Comparison of ENCODE assay signal across 8 cellular contexts in genomic region chr16:67943619-67944503, GRCh38. TPM values are rescaled to one million over a fixed set of nuclear protein-coding genes. Genes with fewer than 3 reads are reported as not detected.
DNase-seq lines count a peak whose midpoint lies in the region; ATAC-seq and TF ChIP-seq lines count a peak whose summit lies in the region.

TSS of gene LCAT (minus strand) at chr16:67944120. CDS start at chr16:67944101, 19 bp downstream.

- H3K27me3 ChIP-seq in IMR-90 (ENCODE audit: control insufficient read depth, insufficient read depth, low read length) (no peaks in the 10 kb centered on the region), gastrocnemius medialis (no peaks in the 10 kb centered on the region)

- H4K20me1 ChIP-seq in IMR-90 (ENCODE audit: insufficient read depth, low read length): peaks cover 67% of the 10 kb centered on the region

- H3K23ac ChIP-seq in IMR-90 (ENCODE audit: low read depth, low read length): no peak within 1 kb of the TSS

- 79% methylated on average over 7 of the region's 23 CpGs; no CpG with 5 or more reads in 1 of the 2 experiments for WGBS in IMR-90 (ENCODE audit: extremely low coverage in 2 of 2, insufficient read length in 1 of 2), 2 experiments

- dilution Hi-C loops in IMR-90 (cut with HindIII; ENCODE audit: low sequenced_read_pairs, unreplicated experiment): no loop called here

- TF ChIP-seq POLR2A in IMR-90 (IDR thresholded peaks at IDR 0.05; ENCODE audit: low read depth, low read length): no peak
- no peak for TF ChIP-seq POLR2A in gastrocnemius medialis (IDR thresholded peaks at IDR 0.05)

- H2AK9ac ChIP-seq in IMR-90 (replicated peaks; ENCODE audit: low read depth, low read length, poor library complexity): no peak within 1 kb of the TSS

- in situ Hi-C loops in IMR-90 (cut with MboI; ENCODE audit: low sequenced_read_pairs): loop anchor here (25.0 kb wide), 1 partner anchor 407 kb away; the partner anchor contains the start of gene RIPOR1
- in situ Hi-C loops in astrocyte of the cerebellum (cut with HindIII; ENCODE audit: low sequenced_read_pairs): no loop called here
- in situ Hi-C loops in gastrocnemius medialis (cut with MboI; ENCODE audit: low sequenced_read_pairs in 4 of 4): no loop called here

- POLR2A ChIA-PET in IMR-90 (lab: Charles Lee; ENCODE audit: unreplicated experiment): no interaction called here

- H2AK5ac ChIP-seq in IMR-90 (ENCODE audit: low read depth, low read length): no peak within 1 kb of the TSS

- H2BK120ac ChIP-seq in IMR-90 (ENCODE audit: low read depth, low read length): no peak within 1 kb of the TSS

- DNase-seq in IMR-90 (no peak), astrocyte of the cerebellum (ENCODE audit: low read depth) (peak; percentile 55), hypothalamus (lab: John Stamatoyannopoulos, UW) (peak in 48 of 51 donors; percentile 17 to 91 (median 69)), gastrocnemius medialis (peak in 1 of 2 donors; percentile 56), NCI-H2081 treated with DMSO at 0.1 percent for 48 hours (lab: John Stamatoyannopoulos, UW) (no peak), D341Med (ENCODE audit: low spot score) (no peak), CD1c-positive myeloid dendritic cell (ENCODE audit: extremely low spot score) (no peak)

- H4K5ac ChIP-seq in IMR-90 (ENCODE audit: low read depth, low read length): no peak within 1 kb of the TSS

- H3K36me3 ChIP-seq in IMR-90 (ENCODE audit: control insufficient read depth, insufficient read depth, low read length) (peaks cover 91% of the 10 kb centered on the region), gastrocnemius medialis (peaks cover 0 to 59% of the 10 kb centered on the region in 2 donors)

- BruUV-seq in IMR-90 (replicated peaks; lab: Mats Ljungman, UMichigan): no TSS peak

- TF ChIP-seq RAD21 in IMR-90 (IDR thresholded peaks at IDR 0.05; ENCODE audit: low read length): no peak

- no peak within 1 kb of the TSS for H3K56ac ChIP-seq in IMR-90 (ENCODE audit: extremely low read depth, insufficient read depth, low read length)

- no peak within 1 kb of the TSS for H2BK5ac ChIP-seq in IMR-90 (ENCODE audit: low read depth, low read length, poor library complexity, severe bottlenecking)

- ATAC-seq in IMR-90 (ENCODE audit: low read depth) (no peak), gastrocnemius medialis (peak; percentile 30 to 44), HG02938 (IDR thresholded peaks at IDR 0.05; ENCODE audit: unreplicated experiment) (no peak)

- H2BK15ac ChIP-seq in IMR-90 (ENCODE audit: low read depth, low read length): no peak within 1 kb of the TSS

- H3K9ac ChIP-seq in IMR-90 (ENCODE audit: low read depth, low read length): no peak within 1 kb of the TSS

- H2BK20ac ChIP-seq in IMR-90 (ENCODE audit: low read depth, low read length): no peak within 1 kb of the TSS

- intact Hi-C loops in IMR-90 (cut with micrococcal nuclease) (no loop called here), gastrocnemius medialis (cut with DNase I; ENCODE audit: low total_unique reads) (no loop called here)

- no peak within 1 kb of the TSS for H4K8ac ChIP-seq in IMR-90 (ENCODE audit: low read depth in 2 of 2, low read length in 2 of 2)

- CTCF ChIA-PET in IMR-90 (lab: Yijun Ruan, JAX): no interaction called here

- H3K4me2 ChIP-seq in IMR-90 (ENCODE audit: low read depth, low read length): no peak within 1 kb of the TSS

- H3K4ac ChIP-seq in IMR-90 (ENCODE audit: low read depth, low read length): no peak within 1 kb of the TSS

- H3K4me3 ChIP-seq in IMR-90 (ENCODE audit: insufficient read depth, low read depth, low read length): no peak within 1 kb of the TSS
- no peak within 1 kb of the TSS for H3K4me3 ChIP-seq in astrocyte of the cerebellum (ENCODE audit: low read depth, low read length)
- H3K4me3 ChIP-seq in gastrocnemius medialis: no peak within 1 kb of the TSS

- H3K18ac ChIP-seq in IMR-90 (ENCODE audit: low read depth, low read length): no peak within 1 kb of the TSS

- no peak within 1 kb of the TSS for H4K91ac ChIP-seq in IMR-90 (ENCODE audit: insufficient read depth, low read depth, low read length)

- H3K9me3 ChIP-seq in IMR-90 (ENCODE audit: control insufficient read depth, insufficient read depth, low read length): no peaks in the 10 kb centered on the region
- no peaks in the 10 kb centered on the region for H3K9me3 ChIP-seq in gastrocnemius medialis

- H3K9me1 ChIP-seq in IMR-90 (ENCODE audit: insufficient read depth, low read length): no peaks in the 10 kb centered on the region; the same call in 1 of the 2 replicates

- peaks cover 18 to 84% of the 10 kb centered on the region in 2 experiments for H3K79me1 ChIP-seq in IMR-90 (ENCODE audit: low read depth in 1 of 2, low read length in 2 of 2)

- H3K27ac ChIP-seq in IMR-90 (ENCODE audit: insufficient read depth, low read length) (no peak within 1 kb of the TSS), gastrocnemius medialis (peak within 1 kb of the TSS; percentile 26 to 59 (median 52))

- peak within 1 kb of the TSS; percentile 51 for H2AFZ ChIP-seq in IMR-90 (replicated peaks; ENCODE audit: low read length, poor library complexity)

- no peak for TF ChIP-seq CTCF in IMR-90 (conservative IDR thresholded peaks at IDR 0.05; ENCODE audit: low read depth, low read length)
- no peak for TF ChIP-seq CTCF in astrocyte of the cerebellum (IDR thresholded peaks at IDR 0.05; ENCODE audit: low read depth, low read length, missing control alignments)
- no peak for TF ChIP-seq CTCF in gastrocnemius medialis (IDR thresholded peaks at IDR 0.05 in 4 of 5, conservative IDR thresholded peaks at IDR 0.05 in 1 of 5)

- H3K4me1 ChIP-seq in IMR-90 (ENCODE audit: control insufficient read depth, insufficient read depth, low read length) (no peaks in the 10 kb centered on the region), gastrocnemius medialis (peaks cover 22 to 23% of the 10 kb centered on the region in 2 donors)

- H3K14ac ChIP-seq in IMR-90 (replicated peaks; ENCODE audit: low read depth, low read length): no peak within 1 kb of the TSS

TF ChIP-seq in IMR-90, 13 proteins besides CTCF, POLR2A, EP300 and RAD21:
- TF ChIP-seq MAZ (IDR thresholded peaks at IDR 0.05; ENCODE audit: borderline replicate concordance, low read depth, low read length) (no peak), CHD1 (IDR thresholded peaks at IDR 0.05; ENCODE audit: low read depth, low read length) (no peak), CEBPB (IDR thresholded peaks at IDR 0.05; ENCODE audit: low read depth, low read length) (no peak), MAFK (IDR thresholded peaks at IDR 0.05; ENCODE audit: low read depth, low read length) (no peak), RFX5 (IDR thresholded peaks at IDR 0.05; ENCODE audit: low read depth, low read length) (no peak), USF2 (IDR thresholded peaks at IDR 0.05; ENCODE audit: low read depth, low read length) (no peak), BHLHE40 (IDR thresholded peaks at IDR 0.05; ENCODE audit: low read depth, low read length) (no peak)

RNA-seq across cellular contexts. Expression of gene LCAT, which starts in this region (rescaled TPM):
- total RNA-seq in IMR-90 (2012; rRNA removed) (1.4 and 1.7 TPM in 2 replicates), gastrocnemius medialis (10 to 100 TPM in 1 of 4 donors, 1 to 10 TPM in 3; 2.5 to 18.7 (median 3.5) TPM)
- 18.8 and 22.5 TPM in 2 replicates for polyA plus RNA-seq in IMR-90 (2012; rRNA removed)
- polyA plus RNA-seq in IMR-90 (2012; cell fraction: cytosol; rRNA removed): 6.5 and 10.4 TPM in 2 replicates
- 143 and 421 TPM in 2 replicates for polyA plus RNA-seq in IMR-90 (2012; cell fraction: nucleus; rRNA removed; ENCODE audit: low replicate concordance)

Comparison
In these comparisons a context has a peak if more than half of its experiments do, and no peak if none do; other contexts are left out.
1. ATAC-seq: peak in gastrocnemius medialis (2 of 2); none in IMR-90 (single experiment) and HG02938 (single experiment).
2. DNase-seq: peak in astrocyte of the cerebellum (single experiment) and hypothalamus (48 of 51); none in IMR-90 (single experiment), NCI-H2081 treated with DMSO at 0.1 percent for 48 hours (single experiment), D341Med (single experiment) and CD1c-positive myeloid dendritic cell (single experiment).